Comparison of ENCODE assay signal across 8 cellular contexts in the genomic region with DNA sequence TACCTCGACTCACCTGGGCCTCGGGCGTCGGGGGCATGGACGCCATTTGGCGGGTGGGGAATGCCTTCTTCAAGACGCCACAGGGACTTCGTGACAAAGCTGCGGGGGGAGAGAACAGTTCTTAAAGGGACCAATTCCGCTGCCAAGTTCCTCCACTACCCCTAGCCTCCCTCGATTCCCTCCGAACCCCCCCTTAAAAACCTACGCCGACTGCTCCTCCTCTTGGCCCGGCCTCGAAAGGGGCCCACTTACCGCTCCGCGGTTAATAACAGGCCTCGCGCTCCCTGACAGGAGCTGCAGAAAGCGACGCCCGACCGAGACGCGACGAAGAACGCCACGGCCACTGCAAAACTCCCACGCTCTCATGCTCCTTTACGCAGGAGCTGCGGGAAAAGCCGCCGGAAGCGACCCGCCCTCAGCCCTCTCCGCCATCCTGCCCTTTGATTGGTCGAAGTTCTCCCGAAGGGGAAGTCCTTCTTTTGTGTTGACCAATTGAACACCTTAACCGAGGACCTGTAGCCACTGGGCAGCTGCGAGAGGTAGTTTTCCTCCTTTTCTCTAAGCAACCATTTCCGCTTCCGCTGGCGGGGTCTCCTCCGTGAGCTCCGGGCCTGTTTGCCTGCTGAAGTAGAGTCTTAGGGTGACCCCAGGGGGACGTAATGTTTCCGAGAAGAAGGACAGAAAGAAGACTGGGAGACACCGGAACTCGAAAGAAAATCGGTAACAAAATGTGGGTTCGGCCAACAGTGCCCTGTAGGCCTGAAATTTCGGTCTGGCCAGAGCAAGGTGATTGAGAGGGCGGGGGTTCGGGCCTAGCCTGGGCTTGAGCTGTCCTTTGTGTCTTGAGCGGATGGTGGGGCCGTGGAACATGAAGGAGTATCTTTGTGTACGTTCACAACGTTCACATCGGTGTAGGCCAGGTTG. TPM values are rescaled to one million over a fixed set of nuclear protein-coding genes. Genes with fewer than 3 reads are reported as not detected.
A peak's percentile ranks its signal among the peaks of the same experiment; 100 is the strongest.
DNase-seq lines count a peak whose midpoint lies in the region; ATAC-seq and TF ChIP-seq lines count a peak whose summit lies in the region.

TSS of gene NAA60 (plus strand) at position 573 of the 924 bp plus-strand sequence. CDS start 32,548 bp downstream, outside the sequence.
A gene with protein sequence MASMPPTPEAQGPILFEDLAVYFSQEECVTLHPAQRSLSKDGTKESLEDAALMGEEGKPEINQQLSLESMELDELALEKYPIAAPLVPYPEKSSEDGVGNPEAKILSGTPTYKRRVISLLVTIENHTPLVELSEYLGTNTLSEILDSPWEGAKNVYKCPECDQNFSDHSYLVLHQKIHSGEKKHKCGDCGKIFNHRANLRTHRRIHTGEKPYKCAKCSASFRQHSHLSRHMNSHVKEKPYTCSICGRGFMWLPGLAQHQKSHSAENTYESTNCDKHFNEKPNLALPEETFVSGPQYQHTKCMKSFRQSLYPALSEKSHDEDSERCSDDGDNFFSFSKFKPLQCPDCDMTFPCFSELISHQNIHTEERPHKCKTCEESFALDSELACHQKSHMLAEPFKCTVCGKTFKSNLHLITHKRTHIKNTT (minus strand): TSS at position 397 of the 924 bp plus-strand sequence. CDS start 351 bp downstream, at position 46.

- H3K9me3 ChIP-seq in effector memory CD4-positive, alpha-beta T cell (ENCODE audit: control insufficient read depth, low read length), result no peaks in the 10 kb centered on the region

- TF ChIP-seq CTCF in AG09309 (IDR thresholded peaks at IDR 0.05; ENCODE audit: control insufficient read depth, insufficient read depth, low read depth, low read length, missing control alignments), result no peak

- peak within 1 kb of the TSS; percentile 80 for H3K27ac ChIP-seq in effector memory CD4-positive, alpha-beta T cell (ENCODE audit: insufficient read depth, low read length, poor library complexity, severe bottlenecking)

- peak within 1 kb of the TSS; percentile 78 for H3K4me3 ChIP-seq in AG09309 (ENCODE audit: control insufficient read depth, low read depth, low read length)
- H3K4me3 ChIP-seq in effector memory CD4-positive, alpha-beta T cell (ENCODE audit: insufficient read depth, low read depth, low read length, poor library complexity, severe bottlenecking), result peak within 1 kb of the TSS; percentile 59

- no peaks in the 10 kb centered on the region for H3K27me3 ChIP-seq in effector memory CD4-positive, alpha-beta T cell (replicated peaks; ENCODE audit: control insufficient read depth, insufficient read depth, low read length, poor library complexity, severe bottlenecking)

- DNase-seq in AG09309 (ENCODE audit: low read depth) (peak; percentile 80), NCI-H748 (lab: John Stamatoyannopoulos, UW; ENCODE audit: unreplicated experiment) (peak; percentile 97), lung microvascular endothelial cell (ENCODE audit: low read depth in 2 of 2) (peak; percentile 94)
- peak; percentile 82 for DNase-seq in activated CD8-positive, alpha-beta memory T cell treated with anti-CD3 and anti-CD28 coated beads for 24 hours
- peak; percentile 75 to 79 (median 76) for DNase-seq in effector memory CD4-positive, alpha-beta T cell
- DNase-seq in stimulated activated CD4-positive, alpha-beta T cell treated with anti-CD3 and anti-CD28 coated beads, TNF-alpha, amount 100 ng/mL, for 4 hours (ENCODE audit: low read depth in 3 of 3), result peak; percentile 44 to 72 (median 64)

- no peaks in the 10 kb centered on the region for H3K4me1 ChIP-seq in effector memory CD4-positive, alpha-beta T cell (ENCODE audit: control insufficient read depth, insufficient read depth, low read length, poor library complexity, severe bottlenecking)

- peaks cover 4% of the 10 kb centered on the region for H3K36me3 ChIP-seq in effector memory CD4-positive, alpha-beta T cell (ENCODE audit: control insufficient read depth, insufficient read depth, low read length)

- ATAC-seq in GM19035 (IDR thresholded peaks at IDR 0.05; ENCODE audit: unreplicated experiment), result peak; percentile 83
- peak; percentile 84 for ATAC-seq in HG03378 (IDR thresholded peaks at IDR 0.05; ENCODE audit: unreplicated experiment)

RNA-seq across cellular contexts. Expression of gene NAA60, which starts in this region (rescaled TPM):
- total RNA-seq in lung microvascular endothelial cell, result 8.3 and 10.1 TPM in 2 replicates

RNA-seq across cellular contexts. Expression of the second gene that starts in this region (rescaled TPM):
- total RNA-seq in lung microvascular endothelial cell, result 1.5 and 2.2 TPM in 2 replicates

Comparison
In these comparisons a context has a peak if more than half of its experiments do, and no peak if none do; other contexts are left out.
1. Peak in every context shown above with its lines: DNase-seq, ATAC-seq, H3K4me3 ChIP-seq and H3K27ac ChIP-seq.